ENCODE assay signal across 1 cellular context in the genomic region with DNA sequence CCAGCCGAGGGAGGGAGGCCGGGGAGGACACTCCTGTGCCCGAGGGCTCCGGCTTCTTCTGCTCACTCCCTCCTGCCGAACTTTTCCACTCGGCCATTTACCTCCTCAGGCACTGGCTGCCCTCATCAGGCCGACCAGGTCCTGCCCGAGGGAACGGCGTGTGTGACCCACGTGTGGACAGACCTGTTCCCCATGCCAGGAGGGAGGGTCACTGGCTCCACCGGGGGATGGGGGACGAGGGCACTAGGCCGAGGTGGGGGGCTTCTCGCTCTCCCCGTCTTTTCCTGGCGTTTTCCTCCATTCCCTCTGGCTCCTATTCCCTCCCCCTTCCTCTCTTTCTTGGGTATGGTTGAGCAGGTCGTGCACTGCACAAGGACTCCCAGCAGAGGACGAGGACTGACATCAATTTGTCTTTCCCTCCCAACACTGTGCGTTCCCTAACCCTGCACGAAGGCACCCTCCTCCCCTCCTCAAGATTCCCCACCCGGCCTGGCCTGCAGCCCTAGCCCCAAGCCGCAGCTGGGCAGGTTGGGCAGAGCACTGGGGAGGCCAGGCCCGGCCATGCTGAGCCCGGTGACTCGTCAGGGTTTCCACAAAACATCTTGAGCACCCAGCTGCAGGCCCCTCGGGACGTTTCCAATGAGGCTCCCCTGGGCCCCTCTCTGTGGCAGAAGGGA.
TF ChIP-seq lines count a peak whose summit lies in the region.

No MANE protein-coding gene starts in this region.

TF ChIP-seq in SK-N-SH, 30 proteins besides CTCF, POLR2A, EP300 and RAD21 (continued from another document):
- TF ChIP-seq, protein P1, sequence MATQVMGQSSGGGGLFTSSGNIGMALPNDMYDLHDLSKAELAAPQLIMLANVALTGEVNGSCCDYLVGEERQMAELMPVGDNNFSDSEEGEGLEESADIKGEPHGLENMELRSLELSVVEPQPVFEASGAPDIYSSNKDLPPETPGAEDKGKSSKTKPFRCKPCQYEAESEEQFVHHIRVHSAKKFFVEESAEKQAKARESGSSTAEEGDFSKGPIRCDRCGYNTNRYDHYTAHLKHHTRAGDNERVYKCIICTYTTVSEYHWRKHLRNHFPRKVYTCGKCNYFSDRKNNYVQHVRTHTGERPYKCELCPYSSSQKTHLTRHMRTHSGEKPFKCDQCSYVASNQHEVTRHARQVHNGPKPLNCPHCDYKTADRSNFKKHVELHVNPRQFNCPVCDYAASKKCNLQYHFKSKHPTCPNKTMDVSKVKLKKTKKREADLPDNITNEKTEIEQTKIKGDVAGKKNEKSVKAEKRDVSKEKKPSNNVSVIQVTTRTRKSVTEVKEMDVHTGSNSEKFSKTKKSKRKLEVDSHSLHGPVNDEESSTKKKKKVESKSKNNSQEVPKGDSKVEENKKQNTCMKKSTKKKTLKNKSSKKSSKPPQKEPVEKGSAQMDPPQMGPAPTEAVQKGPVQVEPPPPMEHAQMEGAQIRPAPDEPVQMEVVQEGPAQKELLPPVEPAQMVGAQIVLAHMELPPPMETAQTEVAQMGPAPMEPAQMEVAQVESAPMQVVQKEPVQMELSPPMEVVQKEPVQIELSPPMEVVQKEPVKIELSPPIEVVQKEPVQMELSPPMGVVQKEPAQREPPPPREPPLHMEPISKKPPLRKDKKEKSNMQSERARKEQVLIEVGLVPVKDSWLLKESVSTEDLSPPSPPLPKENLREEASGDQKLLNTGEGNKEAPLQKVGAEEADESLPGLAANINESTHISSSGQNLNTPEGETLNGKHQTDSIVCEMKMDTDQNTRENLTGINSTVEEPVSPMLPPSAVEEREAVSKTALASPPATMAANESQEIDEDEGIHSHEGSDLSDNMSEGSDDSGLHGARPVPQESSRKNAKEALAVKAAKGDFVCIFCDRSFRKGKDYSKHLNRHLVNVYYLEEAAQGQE (IDR thresholded peaks at IDR 0.05; ENCODE audit: low read depth, low read length) = no peak
- TF ChIP-seq NRF1 (IDR thresholded peaks at IDR 0.05; ENCODE audit: low read depth, low read length) (no peak), TCF12 (IDR thresholded peaks at IDR 0.05) (no peak), POLR2AphosphoS5 (IDR thresholded peaks at IDR 0.05; ENCODE audit: low read depth, low read length) (no peak), GATA2 (CRISPR knock-in tag; IDR thresholded peaks at IDR 0.05) (no peak)
- TF ChIP-seq, protein P2, sequence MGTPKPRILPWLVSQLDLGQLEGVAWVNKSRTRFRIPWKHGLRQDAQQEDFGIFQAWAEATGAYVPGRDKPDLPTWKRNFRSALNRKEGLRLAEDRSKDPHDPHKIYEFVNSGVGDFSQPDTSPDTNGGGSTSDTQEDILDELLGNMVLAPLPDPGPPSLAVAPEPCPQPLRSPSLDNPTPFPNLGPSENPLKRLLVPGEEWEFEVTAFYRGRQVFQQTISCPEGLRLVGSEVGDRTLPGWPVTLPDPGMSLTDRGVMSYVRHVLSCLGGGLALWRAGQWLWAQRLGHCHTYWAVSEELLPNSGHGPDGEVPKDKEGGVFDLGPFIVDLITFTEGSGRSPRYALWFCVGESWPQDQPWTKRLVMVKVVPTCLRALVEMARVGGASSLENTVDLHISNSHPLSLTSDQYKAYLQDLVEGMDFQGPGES (IDR thresholded peaks at IDR 0.05; ENCODE audit: low read depth, low read length) = no peak
- TF ChIP-seq, protein P3, sequence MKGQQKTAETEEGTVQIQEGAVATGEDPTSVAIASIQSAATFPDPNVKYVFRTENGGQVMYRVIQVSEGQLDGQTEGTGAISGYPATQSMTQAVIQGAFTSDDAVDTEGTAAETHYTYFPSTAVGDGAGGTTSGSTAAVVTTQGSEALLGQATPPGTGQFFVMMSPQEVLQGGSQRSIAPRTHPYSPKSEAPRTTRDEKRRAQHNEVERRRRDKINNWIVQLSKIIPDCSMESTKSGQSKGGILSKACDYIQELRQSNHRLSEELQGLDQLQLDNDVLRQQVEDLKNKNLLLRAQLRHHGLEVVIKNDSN (IDR thresholded peaks at IDR 0.05; ENCODE audit: borderline replicate concordance, low read depth) = no peak
